In the genomic region with DNA sequence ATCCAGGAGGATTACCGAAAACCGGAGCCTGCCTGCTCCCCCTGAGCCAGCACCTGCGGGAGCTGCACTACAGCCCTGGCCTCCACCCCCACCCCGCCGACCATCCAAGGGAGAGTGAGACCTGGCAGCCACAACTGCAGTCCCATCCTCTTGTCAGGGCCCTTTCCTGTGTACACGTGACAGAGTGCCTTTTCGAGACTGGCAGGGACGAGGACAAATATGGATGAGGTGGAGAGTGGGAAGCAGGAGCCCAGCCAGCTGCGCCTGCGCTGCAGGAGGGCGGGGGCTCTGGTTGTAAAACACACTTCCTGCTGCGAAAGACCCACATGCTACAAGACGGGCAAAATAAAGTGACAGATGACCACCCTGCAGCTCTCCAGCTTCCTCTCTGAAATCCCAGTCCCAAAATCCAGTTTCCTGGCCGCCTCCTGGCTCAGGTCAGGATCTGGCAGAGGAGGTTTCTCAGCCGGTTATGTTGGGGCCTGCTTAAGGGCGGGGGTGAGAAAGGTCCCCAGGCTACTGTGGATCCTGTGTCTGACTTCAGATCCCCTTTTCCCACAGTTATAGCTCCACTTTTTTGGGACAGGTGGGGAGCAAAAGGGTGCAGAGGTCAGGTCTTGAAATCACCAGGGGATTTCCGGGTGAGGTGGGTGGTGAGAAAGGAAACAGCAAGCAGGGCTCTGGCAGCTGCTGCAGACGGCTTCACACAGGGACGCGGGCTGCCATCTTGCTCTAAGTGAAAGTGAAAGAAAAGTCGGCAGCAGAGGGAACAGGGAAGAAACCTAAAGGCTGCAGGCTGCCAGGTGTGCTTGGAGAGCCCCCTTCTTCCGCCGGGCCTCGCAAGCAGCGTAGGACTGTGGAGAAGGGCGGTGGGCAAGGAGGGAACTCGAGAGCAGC, we compare ENCODE assay signal across 8 cellular contexts. TPM values are rescaled to one million over a fixed set of nuclear protein-coding genes. Genes with fewer than 3 reads are reported as not detected.
A peak's percentile ranks its signal among the peaks of the same experiment; 100 is the strongest.
DNase-seq lines count a peak whose midpoint lies in the region; ATAC-seq, FAIRE-seq and TF ChIP-seq lines count a peak whose summit lies in the region.

A gene with protein sequence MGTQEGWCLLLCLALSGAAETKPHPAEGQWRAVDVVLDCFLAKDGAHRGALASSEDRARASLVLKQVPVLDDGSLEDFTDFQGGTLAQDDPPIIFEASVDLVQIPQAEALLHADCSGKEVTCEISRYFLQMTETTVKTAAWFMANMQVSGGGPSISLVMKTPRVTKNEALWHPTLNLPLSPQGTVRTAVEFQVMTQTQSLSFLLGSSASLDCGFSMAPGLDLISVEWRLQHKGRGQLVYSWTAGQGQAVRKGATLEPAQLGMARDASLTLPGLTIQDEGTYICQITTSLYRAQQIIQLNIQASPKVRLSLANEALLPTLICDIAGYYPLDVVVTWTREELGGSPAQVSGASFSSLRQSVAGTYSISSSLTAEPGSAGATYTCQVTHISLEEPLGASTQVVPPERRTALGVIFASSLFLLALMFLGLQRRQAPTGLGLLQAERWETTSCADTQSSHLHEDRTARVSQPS (plus strand): TSS at position 695 of the 897 bp plus-strand sequence. CDS start 207 bp downstream, outside the sequence.

- peak within 1 kb of the TSS; percentile 57 for H3K9ac ChIP-seq in SU-DHL-6 (ENCODE audit: low read length)

- H3K27me3 ChIP-seq in GM23338 (ENCODE audit: insufficient read depth) (no peaks in the 10 kb centered on the region), SU-DHL-6 (ENCODE audit: low read length) (no peaks in the 10 kb centered on the region), pancreas (no peaks in the 10 kb centered on the region)

- no peaks in the 10 kb centered on the region for H3K9me3 Mint-ChIP-seq in GM23338
- H3K9me3 Mint-ChIP-seq in activated naive CD8-positive, alpha-beta T cell treated with anti-CD3 and anti-CD28 coated beads, Interleukin-2, amount 50 U/mL, for 24 hours = no peaks in the 10 kb centered on the region

- H4K20me1 ChIP-seq in GM23338 (replicated peaks; ENCODE audit: insufficient read depth) (no peaks in the 10 kb centered on the region), SU-DHL-6 (ENCODE audit: low read depth, low read length) (no peaks in the 10 kb centered on the region)

- H3K27me3 Mint-ChIP-seq in GM23338 (ENCODE audit: insufficient read depth, low read depth, poor library complexity) = peaks cover 17% of the 10 kb centered on the region
- H3K27me3 Mint-ChIP-seq in activated naive CD8-positive, alpha-beta T cell treated with anti-CD3 and anti-CD28 coated beads, Interleukin-2, amount 50 U/mL, for 24 hours = no peaks in the 10 kb centered on the region

- H3F3A ChIP-seq in GM23338 (replicated peaks; ENCODE audit: low read depth) = peaks cover 6% of the 10 kb centered on the region; the same call in 1 of the 2 replicates
- peaks cover 47% of the 10 kb centered on the region for H3F3A ChIP-seq in SU-DHL-6 (ENCODE audit: insufficient read depth)

- peaks cover 42% of the 10 kb centered on the region for H3K4me1 Mint-ChIP-seq in GM23338
- peaks cover 82% of the 10 kb centered on the region for H3K4me1 Mint-ChIP-seq in activated naive CD8-positive, alpha-beta T cell treated with anti-CD3 and anti-CD28 coated beads, Interleukin-2, amount 50 U/mL, for 24 hours

- peaks cover 29% of the 10 kb centered on the region for H3K4me1 ChIP-seq in GM23338 (ENCODE audit: insufficient read depth)
- peaks cover 0 to 12% (median 0%) of the 10 kb centered on the region in 3 donors for H3K4me1 ChIP-seq in pancreas

- peak within 1 kb of the TSS; percentile 97 for H3K27ac Mint-ChIP-seq in GM23338
- peak within 1 kb of the TSS; percentile 98 for H3K27ac Mint-ChIP-seq in activated naive CD8-positive, alpha-beta T cell treated with anti-CD3 and anti-CD28 coated beads, Interleukin-2, amount 50 U/mL, for 24 hours

- peak within 1 kb of the TSS; percentile 63 for H3K4me3 Mint-ChIP-seq in GM23338
- peak within 1 kb of the TSS; percentile 98 for H3K4me3 Mint-ChIP-seq in activated naive CD8-positive, alpha-beta T cell treated with anti-CD3 and anti-CD28 coated beads, Interleukin-2, amount 50 U/mL, for 24 hours

- peak; percentile 94 for DNase-seq in DMS79 treated with DMSO at 0.1 percent for 48 hours (lab: John Stamatoyannopoulos, UW)
- DNase-seq in GM23338 (ENCODE audit: low spot score) = peak; percentile 73
- DNase-seq in MV-4-11 (lab: John Stamatoyannopoulos, UW) = peak; percentile 67
- peak; percentile 82 for DNase-seq in activated naive CD8-positive, alpha-beta T cell treated with anti-CD3 and anti-CD28 coated beads, Interleukin-2, amount 50 U/mL, for 24 hours
- DNase-seq in Right ventricle myocardium superior = peak; percentile 91
- peak; percentile 80 to 91 (median 82) for DNase-seq in pancreas
- DNase-seq in ureter (ENCODE audit: low spot score) = peak; percentile 91

- H3K36me3 ChIP-seq in GM23338 (ENCODE audit: insufficient read depth) = no peaks in the 10 kb centered on the region
- no peaks in the 10 kb centered on the region for H3K36me3 ChIP-seq in SU-DHL-6 (ENCODE audit: low read length)
- peaks cover 0 to 13% (median 6%) of the 10 kb centered on the region in 3 donors for H3K36me3 ChIP-seq in pancreas

- no peaks in the 10 kb centered on the region for H3K9me3 ChIP-seq in SU-DHL-6 (ENCODE audit: insufficient read depth, low read length)
- no peaks in the 10 kb centered on the region for H3K9me3 ChIP-seq in pancreas

- FAIRE-seq in pancreas (lab: Jason Lieb, UNC) = no peak

- no peaks in the 10 kb centered on the region for H3K36me3 Mint-ChIP-seq in GM23338 (ENCODE audit: low read depth)
- H3K36me3 Mint-ChIP-seq in activated naive CD8-positive, alpha-beta T cell treated with anti-CD3 and anti-CD28 coated beads, Interleukin-2, amount 50 U/mL, for 24 hours (ENCODE audit: low read depth) = peaks cover 79% of the 10 kb centered on the region

- ATAC-seq in GM23338 (peak; percentile 35), Right ventricle myocardium superior (ENCODE audit: poor library complexity) (peak; percentile 95), pancreas (peak; percentile 86 to 92 (median 89))
- peak; percentile 71 for ATAC-seq in activated naive CD8-positive, alpha-beta T cell treated with anti-CD3 and anti-CD28 coated beads, Interleukin-2, amount 50 U/mL, for 24 hours

- 0 to 1% methylated on average over 27 of the region's 27 CpGs for WGBS in pancreas, 2 donors

- intact Hi-C loops in Right ventricle myocardium superior (cut with DNase I) (no loop called here), pancreas (cut with DNase I) (loop anchor here in 1 of 3 donors (10.0 kb wide), 1 partner anchor 127 kb away; no protein-coding TSS in a partner anchor)

- H3K9me2 ChIP-seq in GM23338 (ENCODE audit: insufficient read depth) (no peaks in the 10 kb centered on the region), SU-DHL-6 (replicated peaks; ENCODE audit: insufficient read depth, low read length) (no peaks in the 10 kb centered on the region)

- H2AFZ ChIP-seq in GM23338 (peak within 1 kb of the TSS; percentile 90), SU-DHL-6 (ENCODE audit: low read depth, low read length, severe bottlenecking) (peak within 1 kb of the TSS; percentile 52)

- H3K27ac ChIP-seq in GM23338 (ENCODE audit: low read depth) = peak within 1 kb of the TSS; percentile 86
- H3K27ac ChIP-seq in SU-DHL-6 (ENCODE audit: low read depth, low read length) = peak within 1 kb of the TSS; percentile 87
- H3K27ac ChIP-seq in pancreas = peak within 1 kb of the TSS; percentile 84 to 97 (median 94)

- H3K4me2 ChIP-seq in GM23338 (peak within 1 kb of the TSS; percentile 77), SU-DHL-6 (ENCODE audit: low read depth, low read length, poor library complexity, severe bottlenecking) (peak within 1 kb of the TSS; percentile 63)

- H3K79me2 ChIP-seq in GM23338 (replicated peaks; ENCODE audit: insufficient read depth) (no peaks in the 10 kb centered on the region), SU-DHL-6 (ENCODE audit: insufficient read depth, low read length) (peaks cover 5% of the 10 kb centered on the region; the same call in 1 of the 2 replicates)

- peak within 1 kb of the TSS; percentile 44 for H3K4me3 ChIP-seq in GM23338
- peak within 1 kb of the TSS; percentile 15 for H3K4me3 ChIP-seq in SU-DHL-6 (ENCODE audit: insufficient read depth, low read length, poor library complexity, severe bottlenecking)
- peak within 1 kb of the TSS; percentile 54 to 70 (median 60) for H3K4me3 ChIP-seq in pancreas

- no peak for TF ChIP-seq CTCF in GM23338 (conservative IDR thresholded peaks at IDR 0.05; ENCODE audit: low read depth in 2 of 2)
- TF ChIP-seq CTCF in SU-DHL-6 (IDR thresholded peaks at IDR 0.05; ENCODE audit: insufficient read depth, low read length, poor library complexity, severe bottlenecking) = no peak
- TF ChIP-seq CTCF in pancreas (IDR thresholded peaks at IDR 0.05) = no peak

TF ChIP-seq in GM23338, 12 proteins besides CTCF, POLR2A, EP300 and RAD21 (continues in another document):
- TF ChIP-seq STAT1 (IDR thresholded peaks at IDR 0.05; ENCODE audit: unreplicated experiment) (no peak), EZH2phosphoT487 (IDR thresholded peaks at IDR 0.05; ENCODE audit: unreplicated experiment) (no peak)
- TF ChIP-seq, protein P1, sequence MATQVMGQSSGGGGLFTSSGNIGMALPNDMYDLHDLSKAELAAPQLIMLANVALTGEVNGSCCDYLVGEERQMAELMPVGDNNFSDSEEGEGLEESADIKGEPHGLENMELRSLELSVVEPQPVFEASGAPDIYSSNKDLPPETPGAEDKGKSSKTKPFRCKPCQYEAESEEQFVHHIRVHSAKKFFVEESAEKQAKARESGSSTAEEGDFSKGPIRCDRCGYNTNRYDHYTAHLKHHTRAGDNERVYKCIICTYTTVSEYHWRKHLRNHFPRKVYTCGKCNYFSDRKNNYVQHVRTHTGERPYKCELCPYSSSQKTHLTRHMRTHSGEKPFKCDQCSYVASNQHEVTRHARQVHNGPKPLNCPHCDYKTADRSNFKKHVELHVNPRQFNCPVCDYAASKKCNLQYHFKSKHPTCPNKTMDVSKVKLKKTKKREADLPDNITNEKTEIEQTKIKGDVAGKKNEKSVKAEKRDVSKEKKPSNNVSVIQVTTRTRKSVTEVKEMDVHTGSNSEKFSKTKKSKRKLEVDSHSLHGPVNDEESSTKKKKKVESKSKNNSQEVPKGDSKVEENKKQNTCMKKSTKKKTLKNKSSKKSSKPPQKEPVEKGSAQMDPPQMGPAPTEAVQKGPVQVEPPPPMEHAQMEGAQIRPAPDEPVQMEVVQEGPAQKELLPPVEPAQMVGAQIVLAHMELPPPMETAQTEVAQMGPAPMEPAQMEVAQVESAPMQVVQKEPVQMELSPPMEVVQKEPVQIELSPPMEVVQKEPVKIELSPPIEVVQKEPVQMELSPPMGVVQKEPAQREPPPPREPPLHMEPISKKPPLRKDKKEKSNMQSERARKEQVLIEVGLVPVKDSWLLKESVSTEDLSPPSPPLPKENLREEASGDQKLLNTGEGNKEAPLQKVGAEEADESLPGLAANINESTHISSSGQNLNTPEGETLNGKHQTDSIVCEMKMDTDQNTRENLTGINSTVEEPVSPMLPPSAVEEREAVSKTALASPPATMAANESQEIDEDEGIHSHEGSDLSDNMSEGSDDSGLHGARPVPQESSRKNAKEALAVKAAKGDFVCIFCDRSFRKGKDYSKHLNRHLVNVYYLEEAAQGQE (IDR thresholded peaks at IDR 0.05; ENCODE audit: unreplicated experiment) = no peak

RNA-seq across cellular contexts. Expression of the gene that starts here (rescaled TPM):
- 0.59 and 0.66 TPM in 2 replicates for total RNA-seq in GM23338 (2014; rRNA removed; shearing (Covaris generic))
- polyA plus RNA-seq in GM23338 (2016; fragmentation: Nextera tagmentation; extraction: Ambion mirVana) (0.52 and 0.65 TPM in 2 replicates), pancreas (10 to 100 TPM; 15.9 to 17.7 TPM)
- total RNA-seq in Right ventricle myocardium superior (11.1 TPM), pancreas (10 to 100 TPM in 3 of 6 donors, 1 to 10 TPM in 3; 7.8 to 25.5 (median 12.6) TPM), ureter (52.3 TPM)

Comparison
In these comparisons a context has a peak if more than half of its experiments do, and no peak if none do; other contexts are left out.
1. Peak in every context shown above with its lines: DNase-seq, ATAC-seq, H3K4me3 ChIP-seq and H3K27ac ChIP-seq.
2. RNA of the gene that starts here (polyA plus RNA-seq): 15.9 to 17.7 TPM in pancreas; 0.52 to 0.65 TPM in GM23338; every median in the first group is over 10 times any median in the second.
3. Peak in DNase-seq, ATAC-seq, H3K4me3 ChIP-seq, H3K27ac ChIP-seq and H3K4me2 ChIP-seq in GM23338; RNA of the gene not detected or under 1 TPM.
4. ATAC-seq: peak in every context shown above with its lines; median percentile 95 in Right ventricle myocardium superior; 89 in pancreas; 71 in activated naive CD8-positive, alpha-beta T cell treated with anti-CD3 and anti-CD28 coated beads, Interleukin-2, amount 50 U/mL, for 24 hours; 35 in GM23338.